ENCODE assay signal across 8 cellular contexts in genomic region chr1:159012495-159012894, GRCh38. TPM values are rescaled to one million over a fixed set of nuclear protein-coding genes. Genes with fewer than 3 reads are reported as not detected.
DNase-seq lines count a peak whose midpoint lies in the region; ATAC-seq, FAIRE-seq and TF ChIP-seq lines count a peak whose summit lies in the region.

No MANE protein-coding gene starts in this region.

- H3K36me3 ChIP-seq in Peyer's patch: peaks cover 0 to 16% (median 0%) of the 10 kb centered on the region in 3 donors
- no peaks in the 10 kb centered on the region for H3K36me3 ChIP-seq in K562 (ENCODE audit: control insufficient read depth, insufficient read depth, low read length)
- no peaks in the 10 kb centered on the region for H3K36me3 ChIP-seq in mucosa of descending colon (ENCODE audit: low read depth)
- peaks cover 0 to 26% of the 10 kb centered on the region in 2 donors for H3K36me3 ChIP-seq in vagina

- POLR2A ChIA-PET in K562 (lab: Yijun Ruan, JAX): no interaction called here

- FAIRE-seq in K562 (lab: Jason Lieb, UNC): no peak

- DNase-seq in Ammon's horn (ENCODE audit: low spot score): peak; percentile 23
- peak in 2 of 3 donors; percentile 67 to 79 for DNase-seq in Peyer's patch
- DNase-seq in K562 (ENCODE audit: extremely low read depth in 1 of 4, low spot score in 3 of 4): no peak
- DNase-seq in mucosa of descending colon: peak in 1 of 3 donors; percentile 31
- no peak for DNase-seq in vagina (ENCODE audit: extremely low spot score in 2 of 2)
- no peak for DNase-seq in DMS 273 (lab: John Stamatoyannopoulos, UW; ENCODE audit: unreplicated experiment)
- DNase-seq in effector CD8-positive, alpha-beta T cell (lab: John Stamatoyannopoulos, UW): no peak

- no peaks in the 10 kb centered on the region for H3K79me2 ChIP-seq in K562 (ENCODE audit: control insufficient read depth, insufficient read depth, low read length)

- peak overlapping the region; percentile 44 to 87 (median 75) for H3K27ac ChIP-seq in Peyer's patch
- H3K27ac ChIP-seq in K562 (ENCODE audit: extremely low read depth, low read depth, low read length): no peak overlapping the region
- H3K27ac ChIP-seq in vagina: peak overlapping the region; percentile 85

- H3K27me3 ChIP-seq in Peyer's patch: no peaks in the 10 kb centered on the region
- H3K27me3 ChIP-seq in K562 (ENCODE audit: control insufficient read depth in 2 of 2, insufficient read depth in 2 of 2, low read length in 2 of 2): no peaks in the 10 kb centered on the region
- no peaks in the 10 kb centered on the region for H3K27me3 ChIP-seq in vagina

- no peak overlapping the region for H3K4me2 ChIP-seq in K562 (ENCODE audit: insufficient read depth, low read length)

- H4K20me1 ChIP-seq in K562 (replicated peaks; ENCODE audit: control insufficient read depth, insufficient read depth, low read length): no peaks in the 10 kb centered on the region

- no TSS peak for BruUV-seq in K562 (replicated peaks; lab: Mats Ljungman, UMichigan)

- TF ChIP-seq RAD21 in K562 (CRISPR knock-in tag; conservative IDR thresholded peaks at IDR 0.05 in 1 of 2, IDR thresholded peaks at IDR 0.05 in 1 of 2): no peak

- H2AFZ ChIP-seq in K562 (ENCODE audit: low read depth, low read length): no peak overlapping the region

- H3K4me3 ChIP-seq in Peyer's patch (peak overlapping the region; percentile 30 to 60 (median 45)), K562 (no peak overlapping the region), mucosa of descending colon (no peak overlapping the region), vagina (peak overlapping the region; percentile 41 to 58)

- ATAC-seq in GM19455 (IDR thresholded peaks at IDR 0.05; ENCODE audit: unreplicated experiment) (peak; percentile 29), K562 (no peak), mucosa of descending colon (peak; percentile 18)

- TF ChIP-seq POLR2A in Peyer's patch (IDR thresholded peaks at IDR 0.05) (peak in 1 of 2 donors; percentile 37), K562 (conservative IDR thresholded peaks at IDR 0.05) (no peak), vagina (IDR thresholded peaks at IDR 0.05) (peak in 1 of 2 donors; percentile 30)

- H3K9ac ChIP-seq in K562 (ENCODE audit: insufficient read depth in 1 of 2, low read depth in 2 of 2, low read length in 2 of 2): no peak overlapping the region

- no peak for TF ChIP-seq EP300 in K562 (IDR thresholded peaks at IDR 0.05; ENCODE audit: low read length)

- intact Hi-C loops in K562 (cut with micrococcal nuclease) (no loop called here), mucosa of descending colon (cut with DNase I, micrococcal nuclease) (no loop called here), vagina (cut with DNase I) (no loop called here)

- H3K9me3 ChIP-seq in Peyer's patch (no peaks in the 10 kb centered on the region), K562 (replicated peaks; ENCODE audit: control insufficient read depth, insufficient read depth, low read depth, low read length) (no peaks in the 10 kb centered on the region; the same call in 1 of the 2 replicates), mucosa of descending colon (no peaks in the 10 kb centered on the region), vagina (no peaks in the 10 kb centered on the region)

- WGBS in K562 (ENCODE audit: insufficient coverage, low coverage, missing lambda C conversion rate): 46% methylated on average over 6 of the region's 6 CpGs

- CTCF ChIA-PET in K562 (lab: Yijun Ruan, JAX; ENCODE audit: low intra/inter-chr PET ratio): no interaction called here

- no peaks in the 10 kb centered on the region for H3K9me1 ChIP-seq in K562 (ENCODE audit: control insufficient read depth, insufficient read depth, low read length)

- H3K4me1 ChIP-seq in Peyer's patch (peaks cover 0 to 26% (median 9%) of the 10 kb centered on the region in 4 donors), K562 (replicated peaks in 1 of 2; ENCODE audit: control insufficient read depth in 2 of 2, insufficient read depth in 2 of 2, low read length in 2 of 2) (no peaks in the 10 kb centered on the region; a peak in 2 of 5 replicates), mucosa of descending colon (ENCODE audit: low read depth) (peaks cover 6% of the 10 kb centered on the region), vagina (peaks cover 74% of the 10 kb centered on the region)

- in situ Hi-C loops in K562 (cut with MboI): no loop called here

- TF ChIP-seq CTCF in Peyer's patch (IDR thresholded peaks at IDR 0.05) (no peak), K562 (IDR thresholded peaks at IDR 0.05 in 2 of 3, conservative IDR thresholded peaks at IDR 0.05 in 1 of 3; ENCODE audit: insufficient read depth in 2 of 3, low read depth in 1 of 3, low read length in 3 of 3) (no peak), mucosa of descending colon (IDR thresholded peaks at IDR 0.05) (no peak), vagina (IDR thresholded peaks at IDR 0.05) (no peak)

TF ChIP-seq in K562, 482 proteins besides CTCF, POLR2A, EP300 and RAD21:
- TF ChIP-seq C11orf30 (IDR thresholded peaks at IDR 0.05; ENCODE audit: low read depth): no peak
- TF ChIP-seq ZNF175 (CRISPR knock-in tag; IDR thresholded peaks at IDR 0.05; ENCODE audit: low read depth): 0 out of 2 replicates have a peak, but pooled peaks have one; percentile 41
TF ChIP-seq in K562: peak in this region for 1.

RNA-seq across cellular contexts. Expression of gene IFI16, which starts 2.8 kb away (rescaled TPM):
- 100 to 1,000 TPM in 1 of 4 donors, 10 to 100 TPM in 3; 10.5 to 106 (median 24.9) TPM for total RNA-seq in Peyer's patch
- total RNA-seq in K562 (2011; cell fraction: chromatin; rRNA removed; ENCODE audit: low replicate concordance): 0.25 and 0.32 TPM in 2 replicates
- total RNA-seq in K562 (2011; cell fraction: nucleolus; rRNA removed): 0.17 TPM in 1 of 2 replicates, not detected in the other
- 0.84 TPM in 1 of 2 replicates, not detected in the other for total RNA-seq in K562 (2011; cell fraction: nucleoplasm; rRNA removed)
- total RNA-seq in K562 (2014; rRNA removed): 1.2 and 1.6 TPM in 2 replicates
- total RNA-seq in K562 (2014; rRNA removed; fragmentation: Illumina TruSeq; extraction: Trizol): 0.45 and 1.0 TPM in 2 replicates
- total RNA-seq in K562 (2015; rRNA removed; fragmentation: Illumina TruSeq; extraction: Trizol): 1.4 and 1.9 TPM in 2 replicates
- 1.1 and 1.8 TPM in 2 replicates for total RNA-seq in K562 (2021)
- 0.18 and 0.70 TPM in 2 replicates for polyA plus RNA-seq in K562 (2011; rRNA removed)
- polyA plus RNA-seq in K562 (2011; cell fraction: cytosol; rRNA removed): 0.04 and 0.19 TPM in 2 replicates
- 0.15 and 0.51 TPM in 2 replicates for polyA plus RNA-seq in K562 (2011; cell fraction: nucleus; rRNA removed)
- 2.9 and 16.3 TPM in 2 replicates for polyA plus RNA-seq in K562 (2012)
- polyA plus RNA-seq in K562 (2014; fragmentation: Illumina TruSeq; extraction: Trizol): 2.6 and 3.2 TPM in 2 replicates
- polyA plus RNA-seq in K562 (2014; fragmentation: Nextera tagmentation; extraction: Ambion mirVana): 1 to 10 TPM; 1.7 to 2.8 TPM
- polyA plus RNA-seq in K562 (2014; rRNA removed): 1.6 and 2.3 TPM in 2 replicates
- polyA minus RNA-seq in K562 (2011; rRNA and poly(A)+ RNA removed): 0.33 and 0.63 TPM in 2 replicates
- 0.67 TPM in 1 of 2 replicates, not detected in the other for polyA minus RNA-seq in K562 (2011; cell fraction: cytosol; rRNA and poly(A)+ RNA removed)
- polyA minus RNA-seq in K562 (2011; cell fraction: nucleus; rRNA and poly(A)+ RNA removed): 0.27 TPM in 1 of 2 replicates, not detected in the other
- total RNA-seq in mucosa of descending colon: 10 to 100 TPM; 14.4 to 37.9 (median 36.6) TPM
- total RNA-seq in vagina: 101 TPM

Comparison
In these comparisons a context has a peak if more than half of its experiments do, and no peak if none do; other contexts are left out.
1. DNase-seq: peak in Ammon's horn (single experiment) and Peyer's patch (2 of 3); none in K562 (0 of 4), vagina (0 of 2), DMS 273 (single experiment) and effector CD8-positive, alpha-beta T cell (single experiment).
2. H3K4me3 ChIP-seq: peak in Peyer's patch (4 of 4) and vagina (2 of 2); none in K562 (single experiment) and mucosa of descending colon (single experiment).